ENCODE assay signal across 18 cellular contexts in genomic region chr2:65355190-65355831, GRCh38.
DNase-seq lines count a peak whose midpoint lies in the region; ATAC-seq and TF ChIP-seq lines count a peak whose summit lies in the region.
"Had no signal": no experiment of that assay in that cellular context is flagged by ENCODE, and none has a peak within 500 bp of the region (broad histone marks: within the 10 kb centered on the region; RNA-seq: fewer than 3 reads in every experiment).

No MANE protein-coding gene starts in this region.

- ATAC-seq in HG03571 (IDR thresholded peaks at IDR 0.05; ENCODE audit: unreplicated experiment) (no peak), HG03520 (IDR thresholded peaks at IDR 0.05; ENCODE audit: unreplicated experiment) (no peak)

- H3K27ac ChIP-seq in BLaER1 treated with 17β-estradiol and CSF1 and Interleukin-3, amounts not matched to agents 10 nM and 100 nM, result no peak overlapping the region
- peak overlapping the region; percentile 13 to 18 for H3K27ac ChIP-seq in breast epithelium
- H3K27ac ChIP-seq in mesenchymal stem cell (ENCODE audit: low read length, poor library complexity, severe bottlenecking), result no peak overlapping the region
- no peak overlapping the region for H3K27ac ChIP-seq in sigmoid colon
- H3K27ac ChIP-seq: brain microvascular endothelial cell, skin epidermis had no signal

- TF ChIP-seq EP300 in sigmoid colon (IDR thresholded peaks at IDR 0.05), result no peak

- TF ChIP-seq CTCF in breast epithelium (IDR thresholded peaks at IDR 0.05) (no peak), sigmoid colon (IDR thresholded peaks at IDR 0.05) (no peak)

- H3K4me1 ChIP-seq in BLaER1 treated with 17β-estradiol and CSF1 and Interleukin-3, amounts not matched to agents 10 nM and 100 nM, result peaks cover 18 to 67% (median 28%) of the 10 kb centered on the region in 10 experiments
- H3K4me1 ChIP-seq in breast epithelium (peaks cover 0 to 5% of the 10 kb centered on the region in 2 donors), mesenchymal stem cell (ENCODE audit: control insufficient read depth, insufficient read depth, low read depth, low read length) (peaks cover 13% of the 10 kb centered on the region), sigmoid colon (peaks cover 0 to 23% (median 7%) of the 10 kb centered on the region in 4 donors)

- no peak overlapping the region for H3K4ac ChIP-seq in mesenchymal stem cell (ENCODE audit: low read depth in 1 of 2, low read length in 2 of 2)

- H3K18ac ChIP-seq in mesenchymal stem cell (ENCODE audit: low read depth in 1 of 2, low read length in 2 of 2), result no peak overlapping the region

- H3K23ac ChIP-seq in mesenchymal stem cell (ENCODE audit: low read length in 2 of 2), result no peak overlapping the region

- H2BK120ac ChIP-seq in mesenchymal stem cell (ENCODE audit: low read depth, low read length), result no peak overlapping the region

- H2BK15ac ChIP-seq in mesenchymal stem cell (ENCODE audit: low read depth, poor library complexity, severe bottlenecking), result no peak overlapping the region

- H3K4me3 ChIP-seq in BLaER1 treated with 17β-estradiol and CSF1 and Interleukin-3, amounts not matched to agents 10 nM and 100 nM, result no peak overlapping the region
- no peak overlapping the region for H3K4me3 ChIP-seq in breast epithelium
- no peak overlapping the region for H3K4me3 ChIP-seq in mesenchymal stem cell (ENCODE audit: insufficient read depth in 1 of 2, low read depth in 1 of 2, low read length in 2 of 2)
- no peak overlapping the region for H3K4me3 ChIP-seq in sigmoid colon
- H3K4me3 ChIP-seq: skin epidermis had no signal

- WGBS in mesenchymal stem cell, result 46% methylated on average over 7 of the region's 9 CpGs
- 57 to 78% methylated on average over 9 of the region's 9 CpGs for WGBS in sigmoid colon, 2 donors

- H4K91ac ChIP-seq in mesenchymal stem cell (ENCODE audit: low read length), result no peak overlapping the region

- H3K79me1 ChIP-seq in mesenchymal stem cell (replicated peaks; ENCODE audit: low read length, poor library complexity, severe bottlenecking), result peaks cover 21% of the 10 kb centered on the region

- H3K9ac ChIP-seq in BLaER1 treated with 17β-estradiol and CSF1 and Interleukin-3, amounts not matched to agents 10 nM and 100 nM, result no peak overlapping the region
- H3K9ac ChIP-seq in mesenchymal stem cell (ENCODE audit: low read length), result no peak overlapping the region

- no peak overlapping the region for H2AFZ ChIP-seq in mesenchymal stem cell (ENCODE audit: low read depth, low read length)

- H2AK5ac ChIP-seq in mesenchymal stem cell (ENCODE audit: low read length, severe bottlenecking), result no peak overlapping the region

- no peaks in the 10 kb centered on the region for H3K9me3 ChIP-seq in BLaER1 treated with 17β-estradiol and CSF1 and Interleukin-3, amounts not matched to agents 10 nM and 100 nM (replicated peaks in 1 of 11)
- no peaks in the 10 kb centered on the region for H3K9me3 ChIP-seq in breast epithelium
- no peaks in the 10 kb centered on the region for H3K9me3 ChIP-seq in mesenchymal stem cell (ENCODE audit: control insufficient read depth, low read length)
- H3K9me3 ChIP-seq in sigmoid colon, result no peaks in the 10 kb centered on the region

- no peaks in the 10 kb centered on the region for H3K27me3 ChIP-seq in BLaER1 treated with 17β-estradiol and CSF1 and Interleukin-3, amounts not matched to agents 10 nM and 100 nM
- H3K27me3 ChIP-seq in breast epithelium, result no peaks in the 10 kb centered on the region
- no peaks in the 10 kb centered on the region for H3K27me3 ChIP-seq in mesenchymal stem cell (ENCODE audit: control insufficient read depth in 1 of 2, insufficient read depth in 1 of 2, low read length in 2 of 2)
- no peaks in the 10 kb centered on the region for H3K27me3 ChIP-seq in sigmoid colon
- H3K27me3 ChIP-seq: brain microvascular endothelial cell had no signal

- TF ChIP-seq POLR2A in breast epithelium (IDR thresholded peaks at IDR 0.05), result no peak
- no peak for TF ChIP-seq POLR2A in sigmoid colon (IDR thresholded peaks at IDR 0.05)

- H4K8ac ChIP-seq in mesenchymal stem cell (ENCODE audit: low read length), result no peak overlapping the region

- no peak overlapping the region for H2BK12ac ChIP-seq in mesenchymal stem cell (ENCODE audit: low read length in 2 of 2)

- peak overlapping the region in 8 of 11 experiments; percentile 1 to 65 (median 23); a peak in 10 of 22 replicates for H3K4me2 ChIP-seq in BLaER1 treated with 17β-estradiol and CSF1 and Interleukin-3, amounts not matched to agents 10 nM and 100 nM
- H3K4me2 ChIP-seq in mesenchymal stem cell (ENCODE audit: low read length, poor library complexity, severe bottlenecking), result no peak overlapping the region

- DNase-seq in M059J (ENCODE audit: low read depth) (peak; percentile 59), breast epithelium (ENCODE audit: low spot score in 2 of 2) (no peak), mesenchymal stem cell (peak; percentile 43), NCI-H226 (no peak), sigmoid colon (no peak)
- DNase-seq: activated CD4-positive, CD25-positive, alpha-beta regulatory T cell treated with anti-CD3 and anti-CD28 coated beads, Interleukin-2, amount 50 U/mL, for 72 hours; activated naive CD8-positive, alpha-beta T cell treated with anti-CD3 and anti-CD28 coated beads for 36 hours; brain microvascular endothelial cell; CD4-positive, CD25-positive, alpha-beta regulatory T cell; dermis blood vessel endothelial cell; DMS 273 treated with DMSO at 0.1 percent for 48 hours; NCI-H1436; stimulated activated CD4-positive, alpha-beta T cell treated with anti-CD3 and anti-CD28 coated beads, Interleukin-4, amount 100 ng/mL, for 24 hours; T-helper 9 cell had no signal

- intact Hi-C loops in breast epithelium (cut with DNase I; ENCODE audit: low total_unique reads), result no loop called here
- intact Hi-C loops in sigmoid colon (cut with DNase I), result no loop called here

- H3K14ac ChIP-seq in mesenchymal stem cell (ENCODE audit: low read length in 2 of 2), result no peak overlapping the region

- 0 out of 22 replicates have a peak, but pooled peaks cover 0 to 4% (median 0%) of the 10 kb centered on the region in 11 experiments for H3K36me3 ChIP-seq in BLaER1 treated with 17β-estradiol and CSF1 and Interleukin-3, amounts not matched to agents 10 nM and 100 nM
- H3K36me3 ChIP-seq in breast epithelium (no peaks in the 10 kb centered on the region), mesenchymal stem cell (ENCODE audit: control insufficient read depth in 1 of 2, insufficient read depth in 2 of 2, low read depth in 1 of 2, low read length in 2 of 2) (peaks cover 0 to 3% of the 10 kb centered on the region in 2 experiments), sigmoid colon (no peaks in the 10 kb centered on the region)
- H3K36me3 ChIP-seq: brain microvascular endothelial cell had no signal

- peaks cover 48 to 100% (median 76%) of the 10 kb centered on the region in 11 experiments for H4K20me1 ChIP-seq in BLaER1 treated with 17β-estradiol and CSF1 and Interleukin-3, amounts not matched to agents 10 nM and 100 nM

- H2BK5ac ChIP-seq in mesenchymal stem cell (ENCODE audit: low read depth, low read length, poor library complexity, severe bottlenecking), result no peak overlapping the region

Comparison
In these comparisons a context has a peak if more than half of its experiments do, and no peak if none do; other contexts are left out.
1. H3K27ac ChIP-seq: peak in breast epithelium (2 of 2); none in BLaER1 treated with 17β-estradiol and CSF1 and Interleukin-3, amounts not matched to agents 10 nM and 100 nM (0 of 11), mesenchymal stem cell (single experiment) and sigmoid colon (0 of 4).
2. DNase-seq: peak in M059J (single experiment) and mesenchymal stem cell (single experiment); none in breast epithelium (0 of 2), NCI-H226 (single experiment) and sigmoid colon (single experiment).